Comparison of ENCODE assay signal across 8 cellular contexts in the genomic region with DNA sequence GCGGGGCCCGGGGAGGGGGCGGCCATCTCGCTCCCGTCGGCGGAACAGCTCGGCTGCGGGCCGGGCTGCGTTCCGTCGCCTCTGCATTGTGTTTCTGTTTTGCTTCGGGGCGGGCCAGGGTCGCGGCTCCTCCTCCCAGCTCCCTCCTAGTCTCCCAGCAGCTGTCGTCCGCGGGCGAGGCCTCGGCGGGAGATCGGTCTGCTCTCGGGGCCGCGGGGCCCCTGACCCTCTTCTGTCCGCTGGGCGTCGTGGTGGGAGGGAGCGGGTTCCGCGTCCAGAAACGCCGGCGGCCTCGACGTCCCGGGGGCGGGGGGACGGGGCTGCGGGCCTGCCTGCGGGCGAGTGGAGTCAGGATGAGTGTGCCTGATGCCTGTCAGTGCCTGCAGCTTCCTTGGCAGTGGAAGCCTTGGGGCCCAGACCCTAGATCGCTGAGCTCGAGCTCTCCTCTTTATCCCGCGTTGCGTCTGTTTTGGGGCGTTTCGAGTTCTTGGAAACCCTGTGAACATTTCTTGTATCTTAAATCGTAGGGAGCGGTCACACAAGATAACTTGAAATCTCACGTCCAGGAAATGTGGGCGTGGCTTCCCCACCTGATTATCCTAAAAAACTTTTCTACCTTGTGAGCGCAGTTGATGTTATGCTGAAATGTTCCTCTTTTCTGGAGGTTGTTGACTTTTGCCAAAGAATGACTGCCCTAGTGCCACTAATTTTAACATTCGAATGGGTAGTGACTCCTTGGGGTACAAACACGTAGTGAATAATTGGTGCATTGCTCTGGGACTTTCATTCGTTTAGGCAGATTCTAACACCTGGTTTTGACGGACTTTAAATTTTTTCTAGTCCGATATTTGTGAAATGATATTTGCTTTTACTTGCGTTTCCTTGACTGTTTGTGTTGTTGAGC. TPM values are rescaled to one million over a fixed set of nuclear protein-coding genes. Genes with fewer than 3 reads are reported as not detected.
A peak's percentile ranks its signal among the peaks of the same experiment; 100 is the strongest.
DNase-seq lines count a peak whose midpoint lies in the region; ATAC-seq and TF ChIP-seq lines count a peak whose summit lies in the region.

No MANE protein-coding gene starts in this region.

- peak overlapping the region; percentile 88 for H3K4me3 Mint-ChIP-seq in activated CD8-positive, alpha-beta memory T cell treated with anti-CD3 and anti-CD28 coated beads, Interleukin-2, amount 10 ng/mL, durations not matched to agents 7 days and 5 days
- H3K4me3 Mint-ChIP-seq in H9 = peak overlapping the region; percentile 85 to 98

- in situ Hi-C loops in SK-MEL-5 (cut with HindIII; ENCODE audit: low pct_unique_long_range_greater_than_20kb, low sequenced_read_pairs) = no loop called here

- no peaks in the 10 kb centered on the region for H3K23me2 ChIP-seq in H9 (ENCODE audit: insufficient read length, low read depth, low read length, poor library complexity, severe bottlenecking)

- H2AFZ ChIP-seq in H9 (ENCODE audit: low read length) = no peak overlapping the region

- no peak overlapping the region for H2BK15ac ChIP-seq in H9 (ENCODE audit: low read depth, low read length)

- no peak overlapping the region for H3T11ph ChIP-seq in H9 (ENCODE audit: low read length)

- H3K23ac ChIP-seq in H9 (ENCODE audit: insufficient read length, low read depth, low read length) = no peak overlapping the region

- no peak for DNase-seq in activated CD8-positive, alpha-beta memory T cell treated with anti-CD3 and anti-CD28 coated beads, Interleukin-2, amount 10 ng/mL, durations not matched to agents 7 days and 5 days
- no peak for DNase-seq in activated CD8-positive, alpha-beta memory T cell treated with anti-CD3 and anti-CD28 coated beads, Interleukin-2, amount 50 U/mL, for 4 hours
- DNase-seq in H9 (peak; percentile 68), LNCaP clone FGC (ENCODE audit: low read depth) (no peak), SK-MEL-5 (ENCODE audit: low read depth, low spot score) (peak; percentile 59)
- peak; percentile 46 to 64 (median 50) for DNase-seq in stimulated activated CD4-positive, alpha-beta T cell treated with anti-CD3 and anti-CD28 coated beads, TNF-alpha, amount 100 ng/mL, for 48 hours (ENCODE audit: low read depth in 3 of 3)

- peaks cover 34% of the 10 kb centered on the region for H3K4me1 Mint-ChIP-seq in activated CD8-positive, alpha-beta memory T cell treated with anti-CD3 and anti-CD28 coated beads, Interleukin-2, amount 10 ng/mL, durations not matched to agents 7 days and 5 days
- peaks cover 11 to 13% of the 10 kb centered on the region in 2 experiments for H3K4me1 Mint-ChIP-seq in H9

- H2BK12ac ChIP-seq in H9 (ENCODE audit: insufficient read length, low read depth, low read length) = no peak overlapping the region

- H4K8ac ChIP-seq in H9 (replicated peaks; ENCODE audit: insufficient read length, low read depth, low read length) = no peak overlapping the region

- no CpG with 5 or more reads among the region's 62 CpGs for WGBS in H9 (ENCODE audit: extremely low coverage, insufficient read length, low lambda C conversion rate)

- H3K27me3 Mint-ChIP-seq in activated CD8-positive, alpha-beta memory T cell treated with anti-CD3 and anti-CD28 coated beads, Interleukin-2, amount 10 ng/mL, durations not matched to agents 7 days and 5 days = no peaks in the 10 kb centered on the region
- H3K27me3 Mint-ChIP-seq in H9 (ENCODE audit: low read depth) = 0 out of 2 replicates have a peak, but pooled peaks cover 3% of the 10 kb centered on the region

- peak overlapping the region; percentile 93 for H3K27ac Mint-ChIP-seq in activated CD8-positive, alpha-beta memory T cell treated with anti-CD3 and anti-CD28 coated beads, Interleukin-2, amount 10 ng/mL, durations not matched to agents 7 days and 5 days
- H3K27ac Mint-ChIP-seq in H9 = peak overlapping the region; percentile 94 to 96 (median 95)

- no peak overlapping the region for H2BK5ac ChIP-seq in H9 (ENCODE audit: insufficient read length, low read length)

- no peaks in the 10 kb centered on the region for H3K79me1 ChIP-seq in H9 (ENCODE audit: insufficient read depth, low read depth, low read length, poor library complexity, severe bottlenecking)

- H3K18ac ChIP-seq in H9 (ENCODE audit: insufficient read length, low read depth, low read length) = peak overlapping the region; percentile 53

- H3K14ac ChIP-seq in H9 (ENCODE audit: insufficient read depth, low read length) = no peak overlapping the region; the same call in 1 of the 2 replicates

- H3K36me3 Mint-ChIP-seq in activated CD8-positive, alpha-beta memory T cell treated with anti-CD3 and anti-CD28 coated beads, Interleukin-2, amount 10 ng/mL, durations not matched to agents 7 days and 5 days = peaks cover 27% of the 10 kb centered on the region
- peaks cover 10 to 33% (median 19%) of the 10 kb centered on the region in 3 experiments; a peak in 6 of 7 replicates for H3K36me3 Mint-ChIP-seq in H9 (ENCODE audit: insufficient read depth in 1 of 3, low read depth in 3 of 3)

- H3K56ac ChIP-seq in H9 (ENCODE audit: insufficient read length, low read depth, low read length) = no peak overlapping the region

- ATAC-seq in activated CD8-positive, alpha-beta memory T cell treated with anti-CD3 and anti-CD28 coated beads, Interleukin-2, amount 10 ng/mL, durations not matched to agents 7 days and 5 days = peak; percentile 70

- no peak overlapping the region for H4K91ac ChIP-seq in H9 (ENCODE audit: insufficient read length, low read depth, low read length)

- peak overlapping the region; percentile 86 for H3K4me2 ChIP-seq in H9 (ENCODE audit: insufficient read depth, insufficient read length, low read length)

- no peak overlapping the region for H2BK120ac ChIP-seq in H9 (ENCODE audit: low read depth, low read length, poor library complexity, severe bottlenecking)

- H3K79me2 ChIP-seq in H9 (ENCODE audit: insufficient read depth, low read length) = peaks cover 33% of the 10 kb centered on the region; the same call in 1 of the 2 replicates

- H3K9me3 ChIP-seq in H9 (ENCODE audit: control insufficient read depth, low read depth, low read length) = no peaks in the 10 kb centered on the region

- H3K27me3 ChIP-seq in H9 (ENCODE audit: insufficient read depth, low read length) (no peaks in the 10 kb centered on the region), layer of hippocampus (ENCODE audit: control insufficient read depth, insufficient read depth, low read length) (no peaks in the 10 kb centered on the region)

- CTCF ChIA-PET in activated CD8-positive, alpha-beta memory T cell treated with anti-CD3 and anti-CD28 coated beads, Interleukin-2, amount 10 ng/mL, durations not matched to agents 7 days and 5 days (lab: Charles Lee) = interaction anchor here (0.6 to 6.0 kb wide), 19 partner anchors 9 to 251 kb away, joined by 3 to 40 read pairs (median 5); no protein-coding TSS in a partner anchor

- H3K4me3 ChIP-seq in LNCaP clone FGC (ENCODE audit: low read depth, low read length) = peak overlapping the region; percentile 89

- H3K27ac ChIP-seq in H9 (ENCODE audit: insufficient read length, low read depth, low read length) (no peak overlapping the region), cingulate gyrus (ENCODE audit: low read depth, low read length) (peak overlapping the region; percentile 96), layer of hippocampus (ENCODE audit: low read depth, low read length) (peak overlapping the region; percentile 86)

- no peak overlapping the region for H4K5ac ChIP-seq in H9 (ENCODE audit: insufficient read length, low read depth, low read length)

- H3K4me1 ChIP-seq in H9 (ENCODE audit: insufficient read depth, low read length) = 0 out of 2 replicates have a peak, but pooled peaks cover 3% of the 10 kb centered on the region

- peak overlapping the region; percentile 62 for H3K9ac ChIP-seq in H9 (ENCODE audit: extremely low read depth, insufficient read length, low read length)

- no peak for TF ChIP-seq CTCF in H9 (conservative IDR thresholded peaks at IDR 0.05)
- TF ChIP-seq CTCF in LNCaP clone FGC (IDR thresholded peaks at IDR 0.05; ENCODE audit: control insufficient read depth, extremely low read depth, insufficient read depth) = no peak

- no peaks in the 10 kb centered on the region for H3K9me3 Mint-ChIP-seq in activated CD8-positive, alpha-beta memory T cell treated with anti-CD3 and anti-CD28 coated beads, Interleukin-2, amount 10 ng/mL, durations not matched to agents 7 days and 5 days (ENCODE audit: low read depth)
- H3K9me3 Mint-ChIP-seq in H9 = peaks cover 0 to 6% of the 10 kb centered on the region in 2 experiments; a peak in 4 of 5 replicates

- H3K4ac ChIP-seq in H9 (ENCODE audit: low read depth, low read length) = no peak overlapping the region

- H2AK5ac ChIP-seq in H9 (ENCODE audit: insufficient read length, low read length) = no peak overlapping the region

- no peaks in the 10 kb centered on the region for H4K20me1 ChIP-seq in H9 (ENCODE audit: control insufficient read depth, insufficient read depth, insufficient read length)

- no peak overlapping the region for H2BK20ac ChIP-seq in H9 (ENCODE audit: low read depth, low read length, poor library complexity, severe bottlenecking)

RNA-seq across cellular contexts. Expression of a gene that starts 0.7 kb away (rescaled TPM):
- 10 to 100 TPM; 25.6 to 30.5 TPM for total RNA-seq in activated CD8-positive, alpha-beta memory T cell treated with anti-CD3 and anti-CD28 coated beads, Interleukin-2, amount 10 ng/mL, durations not matched to agents 7 days and 5 days
- total RNA-seq in H9 (2021) = 17.8 and 18.7 TPM in 2 replicates
- 46.2 and 46.9 TPM in 2 replicates for total RNA-seq in SK-MEL-5 (2014; rRNA removed; shearing (Covaris generic))
- 17.1 and 24.1 TPM in 2 replicates for polyA plus RNA-seq in SK-MEL-5 (2015; cell fraction: cytosol; rRNA removed)
- polyA plus RNA-seq in SK-MEL-5 (2015; cell fraction: nucleus; rRNA removed) = 73.7 and 75.9 TPM in 2 replicates

Comparison
In these comparisons a context has a peak if more than half of its experiments do, and no peak if none do; other contexts are left out.
1. DNase-seq: peak in H9 (single experiment), SK-MEL-5 (single experiment) and stimulated activated CD4-positive, alpha-beta T cell treated with anti-CD3 and anti-CD28 coated beads, TNF-alpha, amount 100 ng/mL, for 48 hours (3 of 3); none in activated CD8-positive, alpha-beta memory T cell treated with anti-CD3 and anti-CD28 coated beads, Interleukin-2, amount 10 ng/mL, durations not matched to agents 7 days and 5 days (single experiment), activated CD8-positive, alpha-beta memory T cell treated with anti-CD3 and anti-CD28 coated beads, Interleukin-2, amount 50 U/mL, for 4 hours (single experiment) and LNCaP clone FGC (single experiment).